12 cellular contexts compared by ENCODE assay signal in genomic region chr16:20850981-20851380, GRCh38. TPM values are rescaled to one million over a fixed set of nuclear protein-coding genes. Genes with fewer than 3 reads are reported as not detected.
DNase-seq lines count a peak whose midpoint lies in the region; ATAC-seq and TF ChIP-seq lines count a peak whose summit lies in the region.
"Had no signal": no experiment of that assay in that cellular context is flagged by ENCODE, and none has a peak within 500 bp of the region (broad histone marks: within the 10 kb centered on the region; RNA-seq: fewer than 3 reads in every experiment).

No MANE protein-coding gene starts in this region.

- peak overlapping the region; percentile 79 for H3K27ac Mint-ChIP-seq in MCF 10A (ENCODE audit: low read depth, unreplicated experiment)
- H3K27ac Mint-ChIP-seq: activated naive CD8-positive, alpha-beta T cell had no signal

- peaks cover 56% of the 10 kb centered on the region for H3K4me1 ChIP-seq in left ventricle myocardium inferior
- peaks cover 0 to 55% (median 45%) of the 10 kb centered on the region in 4 donors for H3K4me1 ChIP-seq in sigmoid colon

- H3K27me3 ChIP-seq in left ventricle myocardium inferior (ENCODE audit: low read depth) (no peaks in the 10 kb centered on the region), sigmoid colon (no peaks in the 10 kb centered on the region)
- H3K27me3 ChIP-seq: right lobe of liver had no signal

- no peak for TF ChIP-seq POLR2A in sigmoid colon (IDR thresholded peaks at IDR 0.05)

- peaks cover 50% of the 10 kb centered on the region for H3K36me3 Mint-ChIP-seq in MCF 10A (ENCODE audit: insufficient read depth, unreplicated experiment)
- H3K36me3 Mint-ChIP-seq: activated naive CD8-positive, alpha-beta T cell had no signal

- intact Hi-C loops in MCF 10A (cut with micrococcal nuclease) (loop anchor here (1.0 to 5.0 kb wide), 9 partner anchors 48 to 449 kb away; partner anchors contain the start of gene LDAF1), left ventricle myocardium inferior (cut with micrococcal nuclease) (loop anchor here (2.0 kb wide), 1 partner anchor 234 kb away; no protein-coding TSS in a partner anchor), sigmoid colon (cut with DNase I) (loop anchor here (1.0 to 5.0 kb wide), 4 partner anchors 46 to 311 kb away; partner anchors contain the start of genes DCUN1D3 and LYRM1)

- H3K4me3 ChIP-seq in AG10803 (ENCODE audit: low read length) (no peak overlapping the region), left ventricle myocardium inferior (no peak overlapping the region), sigmoid colon (no peak overlapping the region)
- H3K4me3 ChIP-seq: right lobe of liver had no signal

- TF ChIP-seq EP300 in sigmoid colon (IDR thresholded peaks at IDR 0.05) = no peak

- WGBS in sigmoid colon, 2 donors = 77 to 80% methylated on average over 3 of the region's 3 CpGs

- no peak for TF ChIP-seq CTCF in AG10803 (conservative IDR thresholded peaks at IDR 0.05; ENCODE audit: low read length)
- TF ChIP-seq CTCF in MCF 10A (IDR thresholded peaks at IDR 0.05; ENCODE audit: unreplicated experiment) = no peak
- no peak for TF ChIP-seq CTCF in left ventricle myocardium inferior (IDR thresholded peaks at IDR 0.05; ENCODE audit: borderline replicate concordance)
- TF ChIP-seq CTCF in sigmoid colon (IDR thresholded peaks at IDR 0.05) = no peak

- H3K36me3 ChIP-seq in left ventricle myocardium inferior (no peaks in the 10 kb centered on the region), sigmoid colon (peaks cover 0 to 10% (median 3%) of the 10 kb centered on the region in 4 donors)

- no peaks in the 10 kb centered on the region for H3K9me3 ChIP-seq in left ventricle myocardium inferior (replicated peaks)
- no peaks in the 10 kb centered on the region for H3K9me3 ChIP-seq in sigmoid colon
- H3K9me3 ChIP-seq: right lobe of liver had no signal

- no peak for ATAC-seq in HG03280 (IDR thresholded peaks at IDR 0.05; ENCODE audit: unreplicated experiment)

- no peaks in the 10 kb centered on the region for H3K27me3 Mint-ChIP-seq in MCF 10A (ENCODE audit: insufficient read depth, unreplicated experiment)
- H3K27me3 Mint-ChIP-seq: activated naive CD8-positive, alpha-beta T cell had no signal

- DNase-seq in AG10803 (ENCODE audit: low read depth) = peak; percentile 12
- DNase-seq in MCF 10A (ENCODE audit: unreplicated experiment) = no peak
- DNase-seq in left ventricle myocardium inferior = no peak
- no peak for DNase-seq in sigmoid colon
- no peak for DNase-seq in germinal center (ENCODE audit: low spot score)
- no peak for DNase-seq in ureter (ENCODE audit: low spot score)
- DNase-seq in SK-N-DZ (ENCODE audit: low spot score) = no peak
- DNase-seq: DMS 273 treated with DMSO at 0.1 percent for 48 hours, SHP77 had no signal

- no peak overlapping the region for H3K4me3 Mint-ChIP-seq in MCF 10A (ENCODE audit: unreplicated experiment)
- H3K4me3 Mint-ChIP-seq: activated naive CD8-positive, alpha-beta T cell had no signal

- H3K27ac ChIP-seq in left ventricle myocardium inferior (replicated peaks) (peak overlapping the region; percentile 92), sigmoid colon (peak overlapping the region; percentile 79 to 90 (median 82))

- CTCF ChIA-PET in MCF 10A (lab: Yijun Ruan, JAX) = interaction anchor here (0.5 to 6.0 kb wide), 41 partner anchors 15 to 1712 kb away, joined by 3 to 89 read pairs (median 7); partner anchors contain the start of genes DCUN1D3, DNAH3, ERI2 and LDAF1

- POLR2A ChIA-PET in MCF 10A (lab: Yijun Ruan, JAX) = interaction anchor here (0.6 to 10.7 kb wide), 24 partner anchors 9 to 451 kb away, joined by 3 to 260 read pairs (median 6); partner anchors contain the start of genes DCUN1D3, ERI2, LDAF1 and LYRM1

- no TSS peak for BruUV-seq in MCF 10A (replicated peaks; lab: Mats Ljungman, UMichigan)

- peaks cover 27% of the 10 kb centered on the region for H3K4me1 Mint-ChIP-seq in MCF 10A (ENCODE audit: insufficient read depth, unreplicated experiment)

- no peaks in the 10 kb centered on the region for H3K9me3 Mint-ChIP-seq in MCF 10A (ENCODE audit: unreplicated experiment)

RNA-seq across cellular contexts. Expression of gene REXO5, which starts 44.7 kb away (rescaled TPM):
- 3.8 and 6.1 TPM in 2 replicates for total RNA-seq in MCF 10A (2022)
- 5.9 TPM for total RNA-seq in left ventricle myocardium inferior
- total RNA-seq in sigmoid colon = 1 to 10 TPM; 1.8 to 7.5 (median 3.0) TPM
- polyA plus RNA-seq in sigmoid colon = 1 to 10 TPM; 1.2 to 2.9 (median 1.2) TPM
- 2.4 TPM for total RNA-seq in ureter
- polyA plus RNA-seq in SK-N-DZ (2014; cell fraction: cytosol; rRNA removed) = 22.2 and 27.1 TPM in 2 replicates
- 36.4 and 37.5 TPM in 2 replicates for polyA plus RNA-seq in SK-N-DZ (2014; cell fraction: nucleus; rRNA removed)

RNA-seq across cellular contexts. Expression of gene ERI2, which starts 44.7 kb away (rescaled TPM):
- total RNA-seq in MCF 10A (2022) (26.8 and 28.4 TPM in 2 replicates), left ventricle myocardium inferior (9.8 TPM), sigmoid colon (10 to 100 TPM in 3 of 4 donors, 1 to 10 TPM in 1; 7.2 to 19.3 (median 16.6) TPM), ureter (24.2 TPM)
- polyA plus RNA-seq in sigmoid colon = 10 to 100 TPM in 2 of 3 donors, 1 to 10 TPM in 1; 8.4 to 24.3 (median 12.8) TPM
- 40.2 and 46.3 TPM in 2 replicates for polyA plus RNA-seq in SK-N-DZ (2014; cell fraction: cytosol; rRNA removed)
- 82.9 and 97.6 TPM in 2 replicates for polyA plus RNA-seq in SK-N-DZ (2014; cell fraction: nucleus; rRNA removed)

RNA-seq across cellular contexts. Expression of gene DCUN1D3, which starts 49.2 kb away (rescaled TPM):
- total RNA-seq in MCF 10A (2022) (31.0 and 31.7 TPM in 2 replicates), left ventricle myocardium inferior (9.8 TPM), sigmoid colon (10 to 100 TPM; 10.8 to 21.6 (median 16.2) TPM), ureter (17.4 TPM)
- 1 to 10 TPM; 3.0 to 5.0 (median 3.9) TPM for polyA plus RNA-seq in sigmoid colon
- polyA plus RNA-seq in SK-N-DZ (2014; cell fraction: cytosol; rRNA removed) = 4.4 and 7.9 TPM in 2 replicates
- 5.9 and 6.6 TPM in 2 replicates for polyA plus RNA-seq in SK-N-DZ (2014; cell fraction: nucleus; rRNA removed)

RNA-seq across cellular contexts. Expression of gene LYRM1, which starts 49.6 kb away (rescaled TPM):
- total RNA-seq in MCF 10A (2022) = 67.3 and 92.8 TPM in 2 replicates
- 45.4 TPM for total RNA-seq in left ventricle myocardium inferior
- total RNA-seq in sigmoid colon = 10 to 100 TPM; 38.5 to 85.6 (median 53.4) TPM
- polyA plus RNA-seq in sigmoid colon = 10 to 100 TPM; 31.2 to 43.7 (median 34.8) TPM
- total RNA-seq in ureter = 40.3 TPM
- polyA plus RNA-seq in SK-N-DZ (2014; cell fraction: cytosol; rRNA removed) = 36.6 and 48.7 TPM in 2 replicates
- 22.8 and 33.8 TPM in 2 replicates for polyA plus RNA-seq in SK-N-DZ (2014; cell fraction: nucleus; rRNA removed)
